In the genomic region with DNA sequence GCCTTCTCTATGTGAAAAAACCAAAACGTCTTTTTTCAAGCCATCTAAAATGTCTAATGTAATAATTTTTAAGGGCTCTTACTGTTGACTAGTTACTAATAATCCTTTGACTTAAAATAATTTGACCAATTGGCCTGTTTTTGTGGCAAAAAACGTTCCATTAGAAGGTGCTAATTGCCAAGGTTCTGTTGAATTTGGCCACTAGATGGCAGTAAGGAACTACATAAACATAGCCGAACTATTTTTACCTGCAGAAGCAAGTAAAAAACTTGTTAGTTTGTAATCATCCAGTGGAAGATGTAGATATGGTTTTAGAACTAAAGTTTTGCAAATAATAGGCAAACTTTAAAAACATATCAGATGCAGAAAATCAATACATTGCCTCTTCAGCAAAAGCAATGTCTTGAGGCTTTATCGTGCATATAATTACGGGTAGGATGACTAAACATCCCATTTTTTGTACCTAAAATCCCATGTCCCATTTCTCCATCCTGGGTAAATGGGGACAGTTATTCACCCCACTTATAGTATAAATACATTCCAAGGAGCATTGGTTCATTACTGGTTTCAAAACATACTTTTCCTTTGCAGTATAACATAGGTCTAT, we compare ENCODE assay signal across 7 cellular contexts. TPM values are rescaled to one million over a fixed set of nuclear protein-coding genes. Genes with fewer than 3 reads are reported as not detected.
A peak's percentile ranks its signal among the peaks of the same experiment; 100 is the strongest.
DNase-seq lines count a peak whose midpoint lies in the region; ATAC-seq and TF ChIP-seq lines count a peak whose summit lies in the region.

No MANE protein-coding gene starts in this region.

- no peaks in the 10 kb centered on the region for H3K9me3 Mint-ChIP-seq in chondrocyte (ENCODE audit: low read depth)

- H3K27ac Mint-ChIP-seq in chondrocyte (ENCODE audit: unreplicated experiment), result no peak overlapping the region

- no peaks in the 10 kb centered on the region for H3K36me3 Mint-ChIP-seq in chondrocyte (ENCODE audit: low read depth)

- WGBS in lung, 2 donors, result 41 to 46% methylated on average over 5 of the region's 5 CpGs

- H3K4me3 Mint-ChIP-seq in chondrocyte (ENCODE audit: unreplicated experiment), result no peak overlapping the region

- DNase-seq in DMS79 (lab: John Stamatoyannopoulos, UW) (peak; percentile 1), H4 (ENCODE audit: low spot score) (peak; percentile 52), NCI-H774 (lab: John Stamatoyannopoulos, UW) (peak; percentile 46), chondrocyte (ENCODE audit: low spot score) (no peak), lung (ENCODE audit: low spot score) (no peak), posterior vena cava (ENCODE audit: low spot score) (no peak)

- TF ChIP-seq CTCF in chondrocyte (IDR thresholded peaks at IDR 0.05) (peak; percentile 100), lung (IDR thresholded peaks at IDR 0.05; ENCODE audit: control extremely low read depth, extremely low read depth) (peak; percentile 81)

- H3K9me3 ChIP-seq in lung (ENCODE audit: control insufficient read depth in 2 of 2, insufficient read depth in 1 of 2, low read length in 1 of 2), result no peaks in the 10 kb centered on the region

- H3K27me3 Mint-ChIP-seq in chondrocyte (ENCODE audit: low read depth), result peaks cover 2% of the 10 kb centered on the region

- H3K4me1 ChIP-seq in lung (ENCODE audit: control insufficient read depth in 2 of 2, insufficient read depth in 2 of 2, low read length in 2 of 2), result no peaks in the 10 kb centered on the region

- intact Hi-C loops in posterior vena cava (cut with DNase I), result loop anchor here (2.0 to 10.0 kb wide), 3 partner anchors 171 to 239 kb away; no protein-coding TSS in a partner anchor

- H3K36me3 ChIP-seq in lung (ENCODE audit: control insufficient read depth in 2 of 2, insufficient read depth in 2 of 2, low read length in 2 of 2), result no peaks in the 10 kb centered on the region

- no peak overlapping the region for H3K27ac ChIP-seq in lung (ENCODE audit: low read depth in 1 of 2, low read length in 1 of 2)

- no peak overlapping the region for H3K4me3 ChIP-seq in lung

- no peaks in the 10 kb centered on the region for H3K27me3 ChIP-seq in lung (ENCODE audit: control insufficient read depth, insufficient read depth)

- ATAC-seq in lung (ENCODE audit: insufficient read depth, low FRiP score) (peak; percentile 72), GM18498 (IDR thresholded peaks at IDR 0.05; ENCODE audit: unreplicated experiment) (no peak)

- H3K4me1 Mint-ChIP-seq in chondrocyte (ENCODE audit: low read depth), result peaks cover 19% of the 10 kb centered on the region

RNA-seq across cellular contexts. Expression of gene PROM1, which starts 57.6 kb away (rescaled TPM):
- not detected in 2 replicates for total RNA-seq in H4 (2014; rRNA removed; shearing (Covaris generic))
- total RNA-seq in chondrocyte, result 0.10 TPM in 1 of 3 replicates, not detected in the others
- 10 to 100 TPM; 42.7 to 49.5 TPM for total RNA-seq in lung
- 10 to 100 TPM in 1 of 2 donors, 1 to 10 TPM in 1; 6.7 to 12.4 TPM for polyA plus RNA-seq in lung
- under 1 TPM in 1 of 2 donors, not detected in 1; 0.43 TPM for total RNA-seq in posterior vena cava

Comparison
In these comparisons a context has a peak if more than half of its experiments do, and no peak if none do; other contexts are left out.
1. DNase-seq: peak in DMS79 (single experiment), H4 (single experiment) and NCI-H774 (single experiment); none in chondrocyte (single experiment), lung (single experiment) and posterior vena cava (single experiment).
2. RNA of gene PROM1, which starts 57.6 kb away (total RNA-seq): 42.7 to 49.5 TPM in lung; 0.43 TPM in posterior vena cava, 0.10 TPM in chondrocyte and not detected in H4; every median in the first group is over 10 times any median in the second.